Comparison of ENCODE assay signal across 8 cellular contexts in genomic region chr6:27890351-27891299, GRCh38. TPM values are rescaled to one million over a fixed set of nuclear protein-coding genes. Genes with fewer than 3 reads are reported as not detected.
DNase-seq lines count a peak whose midpoint lies in the region; ATAC-seq and TF ChIP-seq lines count a peak whose summit lies in the region.

No MANE protein-coding gene starts in this region.

- no peaks in the 10 kb centered on the region for H3K36me3 ChIP-seq in esophagus muscularis mucosa

- peaks cover 25 to 32% (median 28%) of the 10 kb centered on the region in 4 donors for H3K4me1 ChIP-seq in esophagus muscularis mucosa

- ATAC-seq in GM18867 (IDR thresholded peaks at IDR 0.05; ENCODE audit: unreplicated experiment) (peak; percentile 48), HG03060 (IDR thresholded peaks at IDR 0.05; ENCODE audit: low read depth, unreplicated experiment) (peak; percentile 33)

- H3K27me3 ChIP-seq in esophagus muscularis mucosa = peaks cover 0 to 75% (median 42%) of the 10 kb centered on the region in 4 donors

- H3K4me3 Mint-ChIP-seq in activated T-cell treated with anti-CD3 and anti-CD28 coated beads, Interleukin-2, amount 50 U/mL, for 24 hours = no peak overlapping the region
- no peak overlapping the region for H3K4me3 Mint-ChIP-seq in neural crest cell
- no peak overlapping the region for H3K4me3 Mint-ChIP-seq in progenitor cell of endocrine pancreas (ENCODE audit: low read depth)

- H3K9me3 Mint-ChIP-seq in activated T-cell treated with anti-CD3 and anti-CD28 coated beads, Interleukin-2, amount 50 U/mL, for 24 hours = no peaks in the 10 kb centered on the region
- H3K9me3 Mint-ChIP-seq in neural crest cell (no peaks in the 10 kb centered on the region), progenitor cell of endocrine pancreas (ENCODE audit: low read depth) (no peaks in the 10 kb centered on the region)

- H3K27me3 Mint-ChIP-seq in activated T-cell treated with anti-CD3 and anti-CD28 coated beads, Interleukin-2, amount 50 U/mL, for 24 hours = no peaks in the 10 kb centered on the region
- H3K27me3 Mint-ChIP-seq in neural crest cell (ENCODE audit: low read depth) = peaks cover 16% of the 10 kb centered on the region
- no peaks in the 10 kb centered on the region for H3K27me3 Mint-ChIP-seq in progenitor cell of endocrine pancreas

- H3K36me3 Mint-ChIP-seq in activated T-cell treated with anti-CD3 and anti-CD28 coated beads, Interleukin-2, amount 50 U/mL, for 24 hours (ENCODE audit: low read depth) = peaks cover 13% of the 10 kb centered on the region
- peaks cover 8% of the 10 kb centered on the region for H3K36me3 Mint-ChIP-seq in neural crest cell (ENCODE audit: low read depth)
- H3K36me3 Mint-ChIP-seq in progenitor cell of endocrine pancreas (ENCODE audit: insufficient read depth) = no peaks in the 10 kb centered on the region

- 5% methylated on average over 28 of the region's 57 CpGs for WGBS in esophagus muscularis mucosa

- DNase-seq in AG08396 (ENCODE audit: low spot score) = peak; percentile 71
- peak; percentile 75 for DNase-seq in NOMO-1 treated with dmso at 0.1 percent for 144 hours (lab: John Stamatoyannopoulos, UW; ENCODE audit: unreplicated experiment)
- DNase-seq in activated T-cell treated with anti-CD3 and anti-CD28 coated beads, Interleukin-2, amount 50 U/mL, for 24 hours = peak; percentile 80
- no peak for DNase-seq in esophagus muscularis mucosa (ENCODE audit: extremely low spot score)
- peak; percentile 57 for DNase-seq in neural crest cell (ENCODE audit: low read depth, low spot score)
- DNase-seq in progenitor cell of endocrine pancreas (ENCODE audit: low spot score, unreplicated experiment) = no peak

- no peak for TF ChIP-seq EP300 in esophagus muscularis mucosa (IDR thresholded peaks at IDR 0.05)

- H3K27ac ChIP-seq in esophagus muscularis mucosa (replicated peaks in 1 of 4) = no peak overlapping the region

- no peaks in the 10 kb centered on the region for H3K9me3 ChIP-seq in esophagus muscularis mucosa

- TF ChIP-seq CTCF in esophagus muscularis mucosa (IDR thresholded peaks at IDR 0.05) (no peak), neural crest cell (conservative IDR thresholded peaks at IDR 0.05) (no peak), progenitor cell of endocrine pancreas (IDR thresholded peaks at IDR 0.05; ENCODE audit: unreplicated experiment) (no peak)

- peak overlapping the region; percentile 32 to 51 (median 34) for H3K4me3 ChIP-seq in esophagus muscularis mucosa

- H3K27ac Mint-ChIP-seq in activated T-cell treated with anti-CD3 and anti-CD28 coated beads, Interleukin-2, amount 50 U/mL, for 24 hours = no peak overlapping the region
- H3K27ac Mint-ChIP-seq in neural crest cell (ENCODE audit: unreplicated experiment) (peak overlapping the region; percentile 98), progenitor cell of endocrine pancreas (no peak overlapping the region)

- peaks cover 38% of the 10 kb centered on the region for H3K4me1 Mint-ChIP-seq in activated T-cell treated with anti-CD3 and anti-CD28 coated beads, Interleukin-2, amount 50 U/mL, for 24 hours (ENCODE audit: low read depth)
- H3K4me1 Mint-ChIP-seq in neural crest cell = peaks cover 44% of the 10 kb centered on the region
- H3K4me1 Mint-ChIP-seq in progenitor cell of endocrine pancreas (ENCODE audit: low read depth) = peaks cover 30% of the 10 kb centered on the region

- intact Hi-C loops in esophagus muscularis mucosa (cut with DNase I) = loop anchor here (5.0 to 10.0 kb wide), 2 partner anchors 53 to 386 kb away; a partner anchor contains a TSS

- no peak for TF ChIP-seq POLR2A in esophagus muscularis mucosa (IDR thresholded peaks at IDR 0.05; ENCODE audit: low read depth)

RNA-seq across cellular contexts. Expression of gene OR2B2, which starts 21.6 kb away (rescaled TPM):
- not detected for total RNA-seq in esophagus muscularis mucosa
- total RNA-seq in neural crest cell = not detected in 2 replicates
- not detected in 2 replicates for total RNA-seq in progenitor cell of endocrine pancreas

Comparison
In these comparisons a context has a peak if more than half of its experiments do, and no peak if none do; other contexts are left out.
1. DNase-seq: peak in AG08396 (single experiment), NOMO-1 treated with dmso at 0.1 percent for 144 hours (single experiment), activated T-cell treated with anti-CD3 and anti-CD28 coated beads, Interleukin-2, amount 50 U/mL, for 24 hours (single experiment) and neural crest cell (single experiment); none in esophagus muscularis mucosa (single experiment) and progenitor cell of endocrine pancreas (single experiment).